9 cellular contexts compared by ENCODE assay signal in the genomic region with DNA sequence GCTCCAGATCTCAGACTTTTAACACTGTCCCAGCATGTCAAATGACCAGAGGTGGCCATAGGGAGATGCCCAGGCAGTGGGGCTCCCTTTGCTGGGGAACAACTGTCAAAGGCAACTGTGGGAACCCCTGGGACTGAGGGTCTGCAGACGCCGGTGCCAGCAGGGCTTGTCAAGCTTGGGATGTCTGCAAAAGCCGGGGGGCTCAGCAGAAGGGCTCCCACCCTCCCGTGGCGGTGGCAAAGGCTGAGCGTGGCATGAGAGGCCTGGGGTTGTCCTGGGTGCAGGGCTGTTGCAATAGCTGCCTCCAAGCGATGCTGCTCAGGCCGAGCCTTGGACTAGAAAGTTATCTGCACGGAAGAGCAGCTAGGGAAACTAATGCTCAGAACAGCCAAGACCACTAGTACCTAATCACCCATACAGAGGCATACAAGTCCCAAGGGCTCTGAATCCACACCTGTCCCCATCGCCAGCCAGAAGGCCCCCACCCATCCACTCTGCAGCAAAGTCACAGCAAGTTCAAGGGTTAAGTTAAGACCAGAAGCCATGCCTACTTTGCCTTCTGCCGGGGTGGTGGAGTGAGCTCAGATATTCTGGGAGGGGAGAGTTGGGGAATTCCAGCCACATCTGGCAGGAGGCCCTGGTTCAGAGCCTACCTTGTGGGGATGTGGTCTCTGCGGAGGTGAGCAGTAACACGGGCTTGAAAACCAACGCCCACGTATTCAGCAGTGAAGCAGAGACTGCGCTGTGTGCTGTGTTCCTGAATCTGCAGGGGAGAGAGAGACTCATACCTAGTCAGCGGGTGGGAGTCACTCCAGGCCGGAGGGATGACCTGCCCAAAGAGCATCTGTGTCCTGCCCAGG.
DNase-seq lines count a peak whose midpoint lies in the region; ATAC-seq and TF ChIP-seq lines count a peak whose summit lies in the region.
"Had no signal": no experiment of that assay in that cellular context is flagged by ENCODE, and none has a peak within 500 bp of the region (broad histone marks: within the 10 kb centered on the region; RNA-seq: fewer than 3 reads in every experiment).

No MANE protein-coding gene starts in this region.

- TF ChIP-seq CTCF in nephron (IDR thresholded peaks at IDR 0.05; ENCODE audit: unreplicated experiment in 3 of 3): no peak

- peaks cover 32% of the 10 kb centered on the region for H3K4me1 Mint-ChIP-seq in nephron

- no peaks in the 10 kb centered on the region for H3K36me3 Mint-ChIP-seq in nephron (ENCODE audit: low read depth)
- H3K36me3 Mint-ChIP-seq: activated naive CD8-positive, alpha-beta T cell treated with anti-CD3 and anti-CD28 coated beads, Interleukin-2, amount 10 ng/mL, durations not matched to agents 7 days and 5 days had no signal

- peaks cover 18% of the 10 kb centered on the region for H3K27me3 Mint-ChIP-seq in nephron (ENCODE audit: low read depth)
- H3K27me3 Mint-ChIP-seq: activated naive CD8-positive, alpha-beta T cell treated with anti-CD3 and anti-CD28 coated beads, Interleukin-2, amount 10 ng/mL, durations not matched to agents 7 days and 5 days had no signal

- peak; percentile 11 for DNase-seq in NCI-H226
- DNase-seq in NCI-H1105 (lab: John Stamatoyannopoulos, UW): no peak
- DNase-seq: activated naive CD8-positive, alpha-beta T cell treated with anti-CD3 and anti-CD28 coated beads, Interleukin-2, amount 10 ng/mL, durations not matched to agents 7 days and 5 days; NCI-H524 had no signal

- H3K27ac Mint-ChIP-seq in nephron: no peak overlapping the region
- H3K27ac Mint-ChIP-seq: activated naive CD8-positive, alpha-beta T cell treated with anti-CD3 and anti-CD28 coated beads, Interleukin-2, amount 10 ng/mL, durations not matched to agents 7 days and 5 days had no signal

- no peaks in the 10 kb centered on the region for H3K9me3 Mint-ChIP-seq in nephron
- H3K9me3 Mint-ChIP-seq: activated naive CD8-positive, alpha-beta T cell treated with anti-CD3 and anti-CD28 coated beads, Interleukin-2, amount 10 ng/mL, durations not matched to agents 7 days and 5 days had no signal

- ATAC-seq in GM18519 (IDR thresholded peaks at IDR 0.05; ENCODE audit: low FRiP score, unreplicated experiment) (peak; percentile 35), GM21529 (IDR thresholded peaks at IDR 0.05; ENCODE audit: unreplicated experiment) (peak; percentile 43), GM19324 (IDR thresholded peaks at IDR 0.05; ENCODE audit: low FRiP score, unreplicated experiment) (no peak), HG03139 (IDR thresholded peaks at IDR 0.05; ENCODE audit: unreplicated experiment) (no peak)

- peak overlapping the region; percentile 42 to 63 (median 62) for H3K4me3 Mint-ChIP-seq in nephron
- H3K4me3 Mint-ChIP-seq: activated naive CD8-positive, alpha-beta T cell treated with anti-CD3 and anti-CD28 coated beads, Interleukin-2, amount 10 ng/mL, durations not matched to agents 7 days and 5 days had no signal

Comparison
In these comparisons a context has a peak if more than half of its experiments do, and no peak if none do; other contexts are left out.
1. ATAC-seq: peak in GM18519 (single experiment) and GM21529 (single experiment); none in GM19324 (single experiment) and HG03139 (single experiment).